Comparison of ENCODE assay signal across 21 cellular contexts in the genomic region with DNA sequence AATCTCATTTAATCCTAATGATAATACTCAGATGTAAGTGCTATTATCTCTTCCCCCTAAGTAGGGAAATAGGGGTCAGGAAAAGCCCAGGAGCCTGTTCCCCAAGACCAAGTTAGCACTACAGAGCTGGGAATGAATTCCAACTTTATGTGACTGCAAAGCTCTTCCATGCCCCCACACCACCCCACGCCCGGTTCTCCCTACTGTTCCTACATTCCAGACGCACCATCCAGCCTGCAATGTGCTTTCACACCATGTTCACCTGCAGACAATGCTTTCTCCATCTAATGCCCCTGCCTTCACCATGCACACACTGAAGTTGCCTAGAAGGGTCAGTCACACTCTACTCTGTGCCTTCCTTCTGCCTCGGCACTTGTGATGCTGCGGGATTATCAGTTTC. TPM values are rescaled to one million over a fixed set of nuclear protein-coding genes. Genes with fewer than 3 reads are reported as not detected.
"Had no signal": no experiment of that assay in that cellular context is flagged by ENCODE, and none has a peak within 500 bp of the region (broad histone marks: within the 10 kb centered on the region; RNA-seq: fewer than 3 reads in every experiment).

No MANE protein-coding gene starts in this region.

- H3K27ac Mint-ChIP-seq: activated CD4-positive, alpha-beta memory T cell treated with anti-CD3 and anti-CD28 coated beads for 36 hours; activated naive CD8-positive, alpha-beta T cell treated with anti-CD3 and anti-CD28 coated beads for 36 hours; endodermal cell; naive thymus-derived CD8-positive, alpha-beta T cell; stimulated activated memory B cell treated with anti-CD40 and anti-IgM and Interleukin-4, amounts not matched to agents 10 μg/mL and 1 μg/mL and 100 μg/mL, for 72 hours; T-helper 17 cell; type B pancreatic cell had no signal

- H3K27me3 ChIP-seq: colonic mucosa, ovary, right lobe of liver, stomach, suprapubic skin, vagina had no signal

- H3K4me3 Mint-ChIP-seq: activated CD4-positive, alpha-beta memory T cell treated with anti-CD3 and anti-CD28 coated beads for 36 hours; activated naive CD8-positive, alpha-beta T cell treated with anti-CD3 and anti-CD28 coated beads for 36 hours; endodermal cell; naive thymus-derived CD8-positive, alpha-beta T cell; stimulated activated memory B cell treated with anti-CD40 and anti-IgM and Interleukin-4, amounts not matched to agents 10 μg/mL and 1 μg/mL and 100 μg/mL, for 72 hours; T-helper 17 cell; type B pancreatic cell had no signal

- H3K9me3 Mint-ChIP-seq: activated CD4-positive, alpha-beta memory T cell treated with anti-CD3 and anti-CD28 coated beads for 36 hours; activated naive CD8-positive, alpha-beta T cell treated with anti-CD3 and anti-CD28 coated beads for 36 hours; endodermal cell; stimulated activated memory B cell treated with anti-CD40 and anti-IgM and Interleukin-4, amounts not matched to agents 10 μg/mL and 1 μg/mL and 100 μg/mL, for 72 hours; type B pancreatic cell had no signal

- H3K4me1 Mint-ChIP-seq: activated naive CD8-positive, alpha-beta T cell treated with anti-CD3 and anti-CD28 coated beads for 36 hours; naive thymus-derived CD8-positive, alpha-beta T cell; stimulated activated memory B cell treated with anti-CD40 and anti-IgM and Interleukin-4, amounts not matched to agents 10 μg/mL and 1 μg/mL and 100 μg/mL, for 72 hours; T-helper 17 cell had no signal

- DNase-seq: activated CD4-positive, alpha-beta memory T cell treated with anti-CD3 and anti-CD28 coated beads for 36 hours; activated CD4-positive, alpha-beta T cell treated with anti-CD3 and anti-CD28 coated beads for 48 hours; activated naive CD4-positive, alpha-beta T cell treated with Interleukin-2 at 50 U/mL for 16 hours; activated naive CD8-positive, alpha-beta T cell treated with anti-CD3 and anti-CD28 coated beads for 36 hours; activated T-cell treated with anti-CD3 and anti-CD28 coated beads, Interleukin-2, amount 50 U/mL, for 48 hours; colonic mucosa; endodermal cell; kidney; naive thymus-derived CD8-positive, alpha-beta T cell; ovary; psoas muscle; right lobe of liver; small intestine; stimulated activated CD4-positive, alpha-beta T cell treated with anti-CD3 and anti-CD28 coated beads, Interleukin-15, amount 100 ng/mL, for 24 hours; stomach; T-helper 17 cell had no signal

- H3K27ac ChIP-seq: colonic mucosa, ovary, psoas muscle, right lobe of liver, suprapubic skin, vagina had no signal

- H3K9me3 ChIP-seq: colonic mucosa, ovary, psoas muscle, right lobe of liver, stomach, suprapubic skin, vagina had no signal

- H3K27me3 Mint-ChIP-seq: activated CD4-positive, alpha-beta memory T cell treated with anti-CD3 and anti-CD28 coated beads for 36 hours; activated naive CD8-positive, alpha-beta T cell treated with anti-CD3 and anti-CD28 coated beads for 36 hours had no signal

- H3K36me3 Mint-ChIP-seq: activated CD4-positive, alpha-beta memory T cell treated with anti-CD3 and anti-CD28 coated beads for 36 hours; activated naive CD8-positive, alpha-beta T cell treated with anti-CD3 and anti-CD28 coated beads for 36 hours; naive thymus-derived CD8-positive, alpha-beta T cell; stimulated activated memory B cell treated with anti-CD40 and anti-IgM and Interleukin-4, amounts not matched to agents 10 μg/mL and 1 μg/mL and 100 μg/mL, for 72 hours had no signal

- ATAC-seq: naive thymus-derived CD8-positive, alpha-beta T cell; psoas muscle; right lobe of liver; stimulated activated memory B cell treated with anti-CD40 and anti-IgM and Interleukin-4, amounts not matched to agents 10 μg/mL and 1 μg/mL and 100 μg/mL, for 72 hours; T-helper 17 cell had no signal

- H3K36me3 ChIP-seq: colonic mucosa, ovary, right lobe of liver, stomach, suprapubic skin, vagina had no signal

- H3K4me3 ChIP-seq: colonic mucosa, lung, ovary, psoas muscle, right lobe of liver, stomach, suprapubic skin, vagina had no signal

- H3K4me1 ChIP-seq: colonic mucosa, psoas muscle, vagina had no signal

RNA-seq across cellular contexts. Expression of gene SORBS2, which starts 14.4 kb away (rescaled TPM):
- total RNA-seq: activated CD4-positive, alpha-beta memory T cell treated with anti-CD3 and anti-CD28 coated beads for 36 hours; activated naive CD8-positive, alpha-beta T cell treated with anti-CD3 and anti-CD28 coated beads for 36 hours; naive thymus-derived CD8-positive, alpha-beta T cell had no signal
